In genomic region chr2:151315381-151315903, GRCh38 we compare ENCODE assay signal across 11 cellular contexts. TPM values are rescaled to one million over a fixed set of nuclear protein-coding genes. Genes with fewer than 3 reads are reported as not detected.
A peak's percentile ranks its signal among the peaks of the same experiment; 100 is the strongest.
DNase-seq lines count a peak whose midpoint lies in the region; ATAC-seq and TF ChIP-seq lines count a peak whose summit lies in the region.
"Had no signal": no experiment of that assay in that cellular context is flagged by ENCODE, and none has a peak within 500 bp of the region (broad histone marks: within the 10 kb centered on the region; RNA-seq: fewer than 3 reads in every experiment).

No MANE protein-coding gene starts in this region.

- peak; percentile 15 for DNase-seq in HT1080 (ENCODE audit: low read depth)
- DNase-seq in brain microvascular endothelial cell = peak; percentile 38
- DNase-seq in inferior parietal cortex (ENCODE audit: extremely low spot score) = peak; percentile 32
- no peak for DNase-seq in smooth muscle cell (lab: John Stamatoyannopoulos, UW; ENCODE audit: unreplicated experiment)
- DNase-seq in effector memory CD8-positive, alpha-beta T cell = no peak
- no peak for DNase-seq in transverse colon
- no peak for DNase-seq in NCI-H774 (lab: John Stamatoyannopoulos, UW)
- no peak for DNase-seq in Caco-2
- DNase-seq: cortex of kidney had no signal

- peak overlapping the region; percentile 58 for H3K4me2 ChIP-seq in smooth muscle cell

- H3K79me2 ChIP-seq in smooth muscle cell (ENCODE audit: low read depth) = no peaks in the 10 kb centered on the region

- no peaks in the 10 kb centered on the region for H3K36me3 Mint-ChIP-seq in effector memory CD8-positive, alpha-beta T cell (ENCODE audit: insufficient read depth)
- H3K36me3 Mint-ChIP-seq in Caco-2 (ENCODE audit: insufficient read depth, unreplicated experiment) = no peaks in the 10 kb centered on the region

- CTCF ChIA-PET in Caco-2 (lab: Charles Lee) = no interaction called here

- in situ Hi-C loops in brain microvascular endothelial cell (cut with HindIII; ENCODE audit: low pct_ligation_motif_present, low sequenced_read_pairs) = no loop called here
- in situ Hi-C loops in transverse colon (cut with MboI; ENCODE audit: low pct_ligation_motif_present in 1 of 4, low pct_unique_long_range_greater_than_20kb in 1 of 4, low sequenced_read_pairs in 3 of 4) = no loop called here

- 47% methylated on average over 6 of the region's 7 CpGs for WGBS in smooth muscle cell (ENCODE audit: low lambda C conversion rate)
- 17 to 67% methylated on average over 1 to 7 of the region's 7 CpGs for WGBS in transverse colon (ENCODE audit: low coverage in 1 of 2), 2 donors

- H3K9me3 ChIP-seq in smooth muscle cell (replicated peaks; ENCODE audit: low read depth) = no peaks in the 10 kb centered on the region
- no peaks in the 10 kb centered on the region for H3K9me3 ChIP-seq in transverse colon
- H3K9me3 ChIP-seq in Caco-2 = peaks cover 2% of the 10 kb centered on the region; the same call in 1 of the 2 replicates

- no peak overlapping the region for H3K4me3 Mint-ChIP-seq in effector memory CD8-positive, alpha-beta T cell
- no peak overlapping the region for H3K4me3 Mint-ChIP-seq in Caco-2 (ENCODE audit: unreplicated experiment)
- H3K4me3 Mint-ChIP-seq: IgD-negative memory B cell had no signal

- peak overlapping the region; percentile 80 for H2AFZ ChIP-seq in smooth muscle cell (ENCODE audit: low read depth)

- no peaks in the 10 kb centered on the region for H3F3A ChIP-seq in smooth muscle cell (ENCODE audit: low read depth)

- H3K4me1 ChIP-seq in smooth muscle cell (ENCODE audit: low read depth) (peaks cover 9% of the 10 kb centered on the region), transverse colon (no peaks in the 10 kb centered on the region), Caco-2 (no peaks in the 10 kb centered on the region)

- H4K20me1 ChIP-seq in smooth muscle cell (ENCODE audit: low read depth) = no peaks in the 10 kb centered on the region

- H3K27ac ChIP-seq in brain microvascular endothelial cell (no peak overlapping the region), smooth muscle cell (ENCODE audit: low read depth) (peak overlapping the region; percentile 75), transverse colon (peak overlapping the region in 2 of 4 donors; percentile 16 to 38)

- no peak for TF ChIP-seq EP300 in transverse colon (IDR thresholded peaks at IDR 0.05; ENCODE audit: low read depth)

- no peak for ATAC-seq in effector memory CD8-positive, alpha-beta T cell (replicated peaks)

- H3K9me3 Mint-ChIP-seq in effector memory CD8-positive, alpha-beta T cell = no peaks in the 10 kb centered on the region
- H3K9me3 Mint-ChIP-seq in Caco-2 (ENCODE audit: unreplicated experiment) = no peaks in the 10 kb centered on the region
- H3K9me3 Mint-ChIP-seq: IgD-negative memory B cell had no signal

- TF ChIP-seq POLR2A in transverse colon (IDR thresholded peaks at IDR 0.05) = no peak

- no peak overlapping the region for H3K4me3 ChIP-seq in brain microvascular endothelial cell (ENCODE audit: low read depth, low read length)
- H3K4me3 ChIP-seq in smooth muscle cell = no peak overlapping the region
- no peak overlapping the region for H3K4me3 ChIP-seq in transverse colon
- H3K4me3 ChIP-seq in Caco-2 (ENCODE audit: low read depth, low read length) = no peak overlapping the region
- H3K4me3 ChIP-seq: skin epidermis had no signal

- peaks cover 0 to 1% of the 10 kb centered on the region in 2 donors for H3K4me1 Mint-ChIP-seq in effector memory CD8-positive, alpha-beta T cell (ENCODE audit: low read depth in 2 of 2)
- H3K4me1 Mint-ChIP-seq in Caco-2 (ENCODE audit: low read depth, unreplicated experiment) = no peaks in the 10 kb centered on the region

- peaks cover 27 to 30% of the 10 kb centered on the region in 2 donors for H3K27me3 Mint-ChIP-seq in effector memory CD8-positive, alpha-beta T cell
- H3K27me3 Mint-ChIP-seq in Caco-2 (ENCODE audit: insufficient read depth, unreplicated experiment) = peaks cover 14% of the 10 kb centered on the region

- intact Hi-C loops in transverse colon (cut with DNase I; ENCODE audit: low total_unique reads) = no loop called here
- intact Hi-C loops in Caco-2 (cut with micrococcal nuclease; ENCODE audit: unreplicated experiment) = no loop called here

- H3K9ac ChIP-seq in smooth muscle cell (ENCODE audit: low read depth) = peak overlapping the region; percentile 13

- no TSS peak for BruUV-seq in Caco-2 (replicated peaks; lab: Mats Ljungman, UMichigan)

- TF ChIP-seq CTCF in brain microvascular endothelial cell (IDR thresholded peaks at IDR 0.05; ENCODE audit: low read depth, low read length, missing control alignments) (no peak), smooth muscle cell (IDR thresholded peaks at IDR 0.05; ENCODE audit: borderline replicate concordance, insufficient read depth, poor library complexity, severe bottlenecking) (no peak), transverse colon (IDR thresholded peaks at IDR 0.05) (no peak), Caco-2 (IDR thresholded peaks at IDR 0.05; ENCODE audit: insufficient read depth in 1 of 2, low read depth in 1 of 2, low read length in 1 of 2, severe bottlenecking in 1 of 2, unreplicated experiment in 1 of 2) (no peak)

- H3K27me3 ChIP-seq in brain microvascular endothelial cell (replicated peaks) = no peaks in the 10 kb centered on the region
- H3K27me3 ChIP-seq in smooth muscle cell (ENCODE audit: low read depth) = no peaks in the 10 kb centered on the region
- no peaks in the 10 kb centered on the region for H3K27me3 ChIP-seq in transverse colon
- H3K27me3 ChIP-seq in Caco-2 (replicated peaks; ENCODE audit: control insufficient read depth, insufficient read depth, low read length) = no peaks in the 10 kb centered on the region

- no peak overlapping the region for H3K27ac Mint-ChIP-seq in effector memory CD8-positive, alpha-beta T cell
- H3K27ac Mint-ChIP-seq in Caco-2 (ENCODE audit: unreplicated experiment) = no peak overlapping the region
- H3K27ac Mint-ChIP-seq: IgD-negative memory B cell had no signal

- POLR2A ChIA-PET in Caco-2 (lab: Charles Lee) = no interaction called here

- no peaks in the 10 kb centered on the region for H3K36me3 ChIP-seq in brain microvascular endothelial cell (replicated peaks)
- no peaks in the 10 kb centered on the region for H3K36me3 ChIP-seq in smooth muscle cell (ENCODE audit: low read depth)
- no peaks in the 10 kb centered on the region for H3K36me3 ChIP-seq in transverse colon
- no peaks in the 10 kb centered on the region for H3K36me3 ChIP-seq in Caco-2 (ENCODE audit: control insufficient read depth, insufficient read depth, low read length)

RNA-seq across cellular contexts. Expression of gene NMI, which starts 26.0 kb away (rescaled TPM):
- total RNA-seq in HT1080 (2014; rRNA removed; shearing (Covaris generic)) = 10.4 and 12.0 TPM in 2 replicates
- polyA plus RNA-seq in HT1080 (2015; cell fraction: cytosol; rRNA removed) = 15.4 and 17.6 TPM in 2 replicates
- 11.1 and 12.7 TPM in 2 replicates for polyA plus RNA-seq in HT1080 (2015; cell fraction: nucleus; rRNA removed)
- total RNA-seq in smooth muscle cell (2.4 and 4.3 TPM in 2 replicates), transverse colon (10 to 100 TPM in 3 of 4 donors, 1 to 10 TPM in 1; 1.6 to 23.9 (median 19.3) TPM), Caco-2 (2022) (5.1 and 5.4 TPM in 2 replicates)
- polyA plus RNA-seq in smooth muscle cell = 2.5 and 4.8 TPM in 2 replicates

RNA-seq across cellular contexts. Expression of gene TNFAIP6, which starts 42.0 kb away (rescaled TPM):
- total RNA-seq in HT1080 (2014; rRNA removed; shearing (Covaris generic)) = 0.27 and 0.42 TPM in 2 replicates
- 0.28 and 0.71 TPM in 2 replicates for polyA plus RNA-seq in HT1080 (2015; cell fraction: cytosol; rRNA removed)
- 0.58 and 1.9 TPM in 2 replicates for polyA plus RNA-seq in HT1080 (2015; cell fraction: nucleus; rRNA removed)
- total RNA-seq in smooth muscle cell (38.4 and 49.1 TPM in 2 replicates), transverse colon (under 1 TPM in 1 of 4 donors, not detected in 3; 0.95 TPM), Caco-2 (2022) (not detected in 2 replicates)
- polyA plus RNA-seq in smooth muscle cell = 33.0 and 38.2 TPM in 2 replicates
- polyA plus RNA-seq: IgD-negative memory B cell had no signal

RNA-seq across cellular contexts. Expression of gene RBM43, which starts 53.8 kb away (rescaled TPM):
- total RNA-seq in HT1080 (2014; rRNA removed; shearing (Covaris generic)) = 0.77 and 1.6 TPM in 2 replicates
- polyA plus RNA-seq in HT1080 (2015; cell fraction: cytosol; rRNA removed) = 3.0 and 3.8 TPM in 2 replicates
- 6.4 and 7.1 TPM in 2 replicates for polyA plus RNA-seq in HT1080 (2015; cell fraction: nucleus; rRNA removed)
- 3.9 and 4.2 TPM in 2 replicates for total RNA-seq in smooth muscle cell
- polyA plus RNA-seq in smooth muscle cell = 0.47 and 1.3 TPM in 2 replicates
- total RNA-seq in transverse colon = 1 to 10 TPM; 3.1 to 5.2 (median 3.9) TPM
- total RNA-seq in Caco-2 (2022) = 1.4 and 1.6 TPM in 2 replicates

Comparison
In these comparisons a context has a peak if more than half of its experiments do, and no peak if none do; other contexts are left out.
1. DNase-seq: peak in HT1080 (single experiment), brain microvascular endothelial cell (single experiment) and inferior parietal cortex (single experiment); none in smooth muscle cell (single experiment), effector memory CD8-positive, alpha-beta T cell (0 of 3), transverse colon (single experiment), NCI-H774 (single experiment) and Caco-2 (0 of 2).
2. RNA of gene TNFAIP6, which starts 42.0 kb away (total RNA-seq): 38.4 to 49.1 TPM in smooth muscle cell; 0.27 to 0.42 TPM in HT1080, 0.95 TPM in transverse colon and not detected in Caco-2; every median in the first group is over 10 times any median in the second.